1 cellular context compared by ENCODE assay signal in genomic region chr19:52527134-52527953, GRCh38.
A peak's percentile ranks its signal among the peaks of the same experiment; 100 is the strongest.
TF ChIP-seq lines count a peak whose summit lies in the region.

Gene ZNF808 (plus strand): TSS chr19:52527668. CDS start chr19:52543285, 15,617 bp downstream.

TF ChIP-seq in HepG2, 621 proteins besides CTCF, POLR2A, EP300 and RAD21 (continued from another document and continues in another):
- no peak for TF ChIP-seq NFAT5 (CRISPR knock-in tag; IDR thresholded peaks at IDR 0.05)
- TF ChIP-seq, protein P1, sequence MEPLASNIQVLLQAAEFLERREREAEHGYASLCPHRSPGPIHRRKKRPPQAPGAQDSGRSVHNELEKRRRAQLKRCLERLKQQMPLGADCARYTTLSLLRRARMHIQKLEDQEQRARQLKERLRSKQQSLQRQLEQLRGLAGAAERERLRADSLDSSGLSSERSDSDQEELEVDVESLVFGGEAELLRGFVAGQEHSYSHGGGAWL (CRISPR knock-in tag; IDR thresholded peaks at IDR 0.05) = 0 out of 2 replicates have a peak, but pooled peaks have one; percentile 31
- TF ChIP-seq, protein P2, sequence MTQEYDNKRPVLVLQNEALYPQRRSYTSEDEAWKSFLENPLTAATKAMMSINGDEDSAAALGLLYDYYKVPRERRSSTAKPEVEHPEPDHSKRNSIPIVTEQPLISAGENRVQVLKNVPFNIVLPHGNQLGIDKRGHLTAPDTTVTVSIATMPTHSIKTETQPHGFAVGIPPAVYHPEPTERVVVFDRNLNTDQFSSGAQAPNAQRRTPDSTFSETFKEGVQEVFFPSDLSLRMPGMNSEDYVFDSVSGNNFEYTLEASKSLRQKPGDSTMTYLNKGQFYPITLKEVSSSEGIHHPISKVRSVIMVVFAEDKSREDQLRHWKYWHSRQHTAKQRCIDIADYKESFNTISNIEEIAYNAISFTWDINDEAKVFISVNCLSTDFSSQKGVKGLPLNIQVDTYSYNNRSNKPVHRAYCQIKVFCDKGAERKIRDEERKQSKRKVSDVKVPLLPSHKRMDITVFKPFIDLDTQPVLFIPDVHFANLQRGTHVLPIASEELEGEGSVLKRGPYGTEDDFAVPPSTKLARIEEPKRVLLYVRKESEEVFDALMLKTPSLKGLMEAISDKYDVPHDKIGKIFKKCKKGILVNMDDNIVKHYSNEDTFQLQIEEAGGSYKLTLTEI (CRISPR knock-in tag; conservative IDR thresholded peaks at IDR 0.05) = no peak
- TF ChIP-seq ATF5 (CRISPR knock-in tag; IDR thresholded peaks at IDR 0.05; ENCODE audit: low read depth) = no peak
- TF ChIP-seq SALL1 (CRISPR knock-in tag; IDR thresholded peaks at IDR 0.05) = peak; percentile 17; the same call in 1 of the 2 replicates
- TF ChIP-seq MIER3 (CRISPR knock-in tag; IDR thresholded peaks at IDR 0.05; ENCODE audit: borderline replicate concordance) = no peak; the same call in 1 of the 2 replicates
- no peak for TF ChIP-seq NFKBIZ (CRISPR knock-in tag; IDR thresholded peaks at IDR 0.05)
- peak; percentile 33; the same call in 1 of the 2 replicates for TF ChIP-seq CCDC6 (CRISPR knock-in tag; IDR thresholded peaks at IDR 0.05)
- no peak for TF ChIP-seq ZNF160 (CRISPR knock-in tag; IDR thresholded peaks at IDR 0.05)
- no peak for TF ChIP-seq YEATS2 (CRISPR knock-in tag; IDR thresholded peaks at IDR 0.05; ENCODE audit: borderline replicate concordance)
- 0 out of 2 replicates have a peak, but pooled peaks have one; percentile 53 for TF ChIP-seq ZNF891 (CRISPR knock-in tag; IDR thresholded peaks at IDR 0.05)
- TF ChIP-seq ZFP36L2 (CRISPR knock-in tag; IDR thresholded peaks at IDR 0.05) = no peak
- TF ChIP-seq ZBTB8A (CRISPR knock-in tag; IDR thresholded peaks at IDR 0.05; ENCODE audit: borderline replicate concordance, low read depth) = no peak
- no peak for TF ChIP-seq ZNF282 (IDR thresholded peaks at IDR 0.05; ENCODE audit: partially characterized antibody)
- TF ChIP-seq CBX5 (CRISPR knock-in tag; IDR thresholded peaks at IDR 0.05; ENCODE audit: borderline replicate concordance) = no peak
- TF ChIP-seq ZNF567 (CRISPR knock-in tag; IDR thresholded peaks at IDR 0.05; ENCODE audit: borderline replicate concordance) = no peak
- TF ChIP-seq ZNF558 (CRISPR knock-in tag; IDR thresholded peaks at IDR 0.05; ENCODE audit: borderline replicate concordance) = no peak
- peak; percentile 73 for TF ChIP-seq ARID4A (CRISPR knock-in tag; IDR thresholded peaks at IDR 0.05; ENCODE audit: borderline replicate concordance)
- TF ChIP-seq SUZ12 (IDR thresholded peaks at IDR 0.05; ENCODE audit: low read depth, low read length) = no peak
- TF ChIP-seq, protein P3, sequence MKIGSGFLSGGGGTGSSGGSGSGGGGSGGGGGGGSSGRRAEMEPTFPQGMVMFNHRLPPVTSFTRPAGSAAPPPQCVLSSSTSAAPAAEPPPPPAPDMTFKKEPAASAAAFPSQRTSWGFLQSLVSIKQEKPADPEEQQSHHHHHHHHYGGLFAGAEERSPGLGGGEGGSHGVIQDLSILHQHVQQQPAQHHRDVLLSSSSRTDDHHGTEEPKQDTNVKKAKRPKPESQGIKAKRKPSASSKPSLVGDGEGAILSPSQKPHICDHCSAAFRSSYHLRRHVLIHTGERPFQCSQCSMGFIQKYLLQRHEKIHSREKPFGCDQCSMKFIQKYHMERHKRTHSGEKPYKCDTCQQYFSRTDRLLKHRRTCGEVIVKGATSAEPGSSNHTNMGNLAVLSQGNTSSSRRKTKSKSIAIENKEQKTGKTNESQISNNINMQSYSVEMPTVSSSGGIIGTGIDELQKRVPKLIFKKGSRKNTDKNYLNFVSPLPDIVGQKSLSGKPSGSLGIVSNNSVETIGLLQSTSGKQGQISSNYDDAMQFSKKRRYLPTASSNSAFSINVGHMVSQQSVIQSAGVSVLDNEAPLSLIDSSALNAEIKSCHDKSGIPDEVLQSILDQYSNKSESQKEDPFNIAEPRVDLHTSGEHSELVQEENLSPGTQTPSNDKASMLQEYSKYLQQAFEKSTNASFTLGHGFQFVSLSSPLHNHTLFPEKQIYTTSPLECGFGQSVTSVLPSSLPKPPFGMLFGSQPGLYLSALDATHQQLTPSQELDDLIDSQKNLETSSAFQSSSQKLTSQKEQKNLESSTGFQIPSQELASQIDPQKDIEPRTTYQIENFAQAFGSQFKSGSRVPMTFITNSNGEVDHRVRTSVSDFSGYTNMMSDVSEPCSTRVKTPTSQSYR (CRISPR knock-in tag; IDR thresholded peaks at IDR 0.05; ENCODE audit: borderline replicate concordance) = no peak
- no peak for TF ChIP-seq SYNCRIP (IDR thresholded peaks at IDR 0.05; ENCODE audit: insufficient read depth, low read depth, low read length)
- no peak for TF ChIP-seq IKZF4 (CRISPR knock-in tag; IDR thresholded peaks at IDR 0.05; ENCODE audit: borderline replicate concordance, low read depth, not compliant biosample characterization)
- TF ChIP-seq STAG1 (CRISPR knock-in tag; IDR thresholded peaks at IDR 0.05) = no peak; the same call in 1 of the 2 replicates
- TF ChIP-seq JUND (CRISPR knock-in tag; IDR thresholded peaks at IDR 0.05) = 0 out of 2 replicates have a peak, but pooled peaks have one; percentile 42
- TF ChIP-seq, protein P4, sequence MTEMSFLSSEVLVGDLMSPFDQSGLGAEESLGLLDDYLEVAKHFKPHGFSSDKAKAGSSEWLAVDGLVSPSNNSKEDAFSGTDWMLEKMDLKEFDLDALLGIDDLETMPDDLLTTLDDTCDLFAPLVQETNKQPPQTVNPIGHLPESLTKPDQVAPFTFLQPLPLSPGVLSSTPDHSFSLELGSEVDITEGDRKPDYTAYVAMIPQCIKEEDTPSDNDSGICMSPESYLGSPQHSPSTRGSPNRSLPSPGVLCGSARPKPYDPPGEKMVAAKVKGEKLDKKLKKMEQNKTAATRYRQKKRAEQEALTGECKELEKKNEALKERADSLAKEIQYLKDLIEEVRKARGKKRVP (CRISPR knock-in tag; IDR thresholded peaks at IDR 0.05) = no peak
- TF ChIP-seq KLF11 (CRISPR knock-in tag; IDR thresholded peaks at IDR 0.05) = no peak
- no peak for TF ChIP-seq HMG20A (CRISPR knock-in tag; IDR thresholded peaks at IDR 0.05; ENCODE audit: borderline replicate concordance)
- no peak for TF ChIP-seq HNRNPK (IDR thresholded peaks at IDR 0.05; ENCODE audit: low read depth, low read length, poor library complexity, severe bottlenecking)
- TF ChIP-seq PCBP1 (IDR thresholded peaks at IDR 0.05; ENCODE audit: borderline replicate concordance, low read depth, low read length) = no peak
- 0 out of 2 replicates have a peak, but pooled peaks have one; percentile 25 for TF ChIP-seq SP5 (CRISPR knock-in tag; IDR thresholded peaks at IDR 0.05; ENCODE audit: borderline replicate concordance, low read depth)
- no peak for TF ChIP-seq ZNF18 (CRISPR knock-in tag; IDR thresholded peaks at IDR 0.05; ENCODE audit: insufficient replicate concordance)
- TF ChIP-seq, protein P5, sequence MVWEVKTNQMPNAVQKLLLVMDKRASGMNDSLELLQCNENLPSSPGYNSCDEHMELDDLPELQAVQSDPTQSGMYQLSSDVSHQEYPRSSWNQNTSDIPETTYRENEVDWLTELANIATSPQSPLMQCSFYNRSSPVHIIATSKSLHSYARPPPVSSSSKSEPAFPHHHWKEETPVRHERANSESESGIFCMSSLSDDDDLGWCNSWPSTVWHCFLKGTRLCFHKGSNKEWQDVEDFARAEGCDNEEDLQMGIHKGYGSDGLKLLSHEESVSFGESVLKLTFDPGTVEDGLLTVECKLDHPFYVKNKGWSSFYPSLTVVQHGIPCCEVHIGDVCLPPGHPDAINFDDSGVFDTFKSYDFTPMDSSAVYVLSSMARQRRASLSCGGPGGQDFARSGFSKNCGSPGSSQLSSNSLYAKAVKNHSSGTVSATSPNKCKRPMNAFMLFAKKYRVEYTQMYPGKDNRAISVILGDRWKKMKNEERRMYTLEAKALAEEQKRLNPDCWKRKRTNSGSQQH (CRISPR knock-in tag; IDR thresholded peaks at IDR 0.05; ENCODE audit: low read depth) = 0 out of 2 replicates have a peak, but pooled peaks have one; percentile 27
- peak; percentile 77; the same call in 1 of the 2 replicates for TF ChIP-seq KAT8 (CRISPR knock-in tag; IDR thresholded peaks at IDR 0.05)
- TF ChIP-seq ZNF674 (CRISPR knock-in tag; IDR thresholded peaks at IDR 0.05; ENCODE audit: low read depth) = no peak
- TF ChIP-seq SRSF4 (IDR thresholded peaks at IDR 0.05; ENCODE audit: low read depth, low read length, poor library complexity, severe bottlenecking) = no peak
- TF ChIP-seq ATF2 (CRISPR knock-in tag; IDR thresholded peaks at IDR 0.05) = peak; percentile 71
- peak; percentile 89 for TF ChIP-seq GABPB1 (CRISPR knock-in tag; IDR thresholded peaks at IDR 0.05)
